8 cellular contexts compared by ENCODE assay signal in genomic region chr9:70260606-70261005, GRCh38. TPM values are rescaled to one million over a fixed set of nuclear protein-coding genes. Genes with fewer than 3 reads are reported as not detected.
DNase-seq lines count a peak whose midpoint lies in the region; ATAC-seq and TF ChIP-seq lines count a peak whose summit lies in the region.

No MANE protein-coding gene starts in this region.

- H3K36me3 ChIP-seq in HUES48 (ENCODE audit: control insufficient read depth, insufficient read depth, low read length), result peaks cover 41% of the 10 kb centered on the region
- no peaks in the 10 kb centered on the region for H3K36me3 ChIP-seq in testis (ENCODE audit: low read depth, missing control alignments)

- peaks cover 17 to 36% of the 10 kb centered on the region in 2 donors for H3K36me3 Mint-ChIP-seq in activated T-cell treated with anti-CD3 and anti-CD28 coated beads, Interleukin-2, amount 50 U/mL, for 72 hours (ENCODE audit: insufficient read depth in 2 of 2)

- no peak overlapping the region for H3K27ac ChIP-seq in HUES48 (ENCODE audit: low read depth, low read length)
- peak overlapping the region in 1 of 2 donors; percentile 32 for H3K27ac ChIP-seq in testis

- H3K4me3 ChIP-seq in HUES48 (ENCODE audit: low read depth, low read length) (peak overlapping the region; percentile 98), epithelial cell of esophagus (ENCODE audit: low read length) (peak overlapping the region; percentile 92), testis (peak overlapping the region; percentile 93 to 99)

- peak overlapping the region; percentile 82 to 97 for H3K4me3 Mint-ChIP-seq in activated T-cell treated with anti-CD3 and anti-CD28 coated beads, Interleukin-2, amount 50 U/mL, for 72 hours

- TF ChIP-seq CTCF in epithelial cell of esophagus (IDR thresholded peaks at IDR 0.05; ENCODE audit: insufficient read depth, low read depth, low read length, missing control alignments), result no peak
- TF ChIP-seq CTCF in testis (IDR thresholded peaks at IDR 0.05), result no peak

- no peaks in the 10 kb centered on the region for H3K27me3 Mint-ChIP-seq in activated T-cell treated with anti-CD3 and anti-CD28 coated beads, Interleukin-2, amount 50 U/mL, for 72 hours (ENCODE audit: low read depth)

- peaks cover 68% of the 10 kb centered on the region for H3K4me1 Mint-ChIP-seq in activated T-cell treated with anti-CD3 and anti-CD28 coated beads, Interleukin-2, amount 50 U/mL, for 72 hours (ENCODE audit: low read depth)

- ATAC-seq in activated T-cell treated with anti-CD3 and anti-CD28 coated beads, Interleukin-2, amount 50 U/mL, for 72 hours (replicated peaks in 1 of 2), result no peak
- no peak for ATAC-seq in left lobe of liver

- H3K4me1 ChIP-seq in HUES48 (ENCODE audit: control insufficient read depth, insufficient read depth, low read length) (peaks cover 46% of the 10 kb centered on the region), testis (peaks cover 42% of the 10 kb centered on the region)

- no peaks in the 10 kb centered on the region for H3K27me3 ChIP-seq in HUES48 (ENCODE audit: control insufficient read depth, insufficient read depth, low read length)
- H3K27me3 ChIP-seq in testis, result no peaks in the 10 kb centered on the region

- H3K27ac Mint-ChIP-seq in activated T-cell treated with anti-CD3 and anti-CD28 coated beads, Interleukin-2, amount 50 U/mL, for 72 hours, result peak overlapping the region; percentile 44

- intact Hi-C loops in testis (cut with DNase I; ENCODE audit: low total_unique reads), result no loop called here

- H3K9ac ChIP-seq in HUES48 (ENCODE audit: low read depth, low read length), result no peak overlapping the region

- no peak for DNase-seq in activated T-cell treated with anti-CD3 and anti-CD28 coated beads, Interleukin-2, amount 50 U/mL, for 72 hours
- DNase-seq in activated T-cell treated with anti-CD3 and anti-CD28 coated beads, Interleukin-2, amount 50 U/mL, for 1 hour, result no peak
- DNase-seq in epithelial cell of esophagus (ENCODE audit: low read depth) (no peak), testis (no peak), DMS 273 treated with DMSO at 0.1 percent for 48 hours (lab: John Stamatoyannopoulos, UW) (no peak), left lobe of liver (ENCODE audit: low spot score) (no peak), HuH-7 (ENCODE audit: low spot score) (no peak)

- TF ChIP-seq POLR2A in testis (IDR thresholded peaks at IDR 0.05), result no peak

- no peaks in the 10 kb centered on the region for H3K9me3 ChIP-seq in HUES48 (ENCODE audit: control insufficient read depth, insufficient read depth, low read length)
- H3K9me3 ChIP-seq in testis, result no peaks in the 10 kb centered on the region

- no peaks in the 10 kb centered on the region for H3K9me3 Mint-ChIP-seq in activated T-cell treated with anti-CD3 and anti-CD28 coated beads, Interleukin-2, amount 50 U/mL, for 72 hours

- 54 to 64% methylated on average over 8 of the region's 8 CpGs for WGBS in testis, 2 donors

RNA-seq across cellular contexts. Expression of gene SMC5, which starts 1.8 kb away (rescaled TPM):
- total RNA-seq in activated T-cell treated with anti-CD3 and anti-CD28 coated beads, Interleukin-2, amount 50 U/mL, for 72 hours, result 10 to 100 TPM; 33.9 to 38.6 TPM
- total RNA-seq in testis (10 to 100 TPM; 39.0 to 42.6 TPM), left lobe of liver (10.7 TPM)
- 11.9 TPM for polyA plus RNA-seq in testis (ENCODE audit: insufficient read depth, low read depth, low replicate concordance)
